11 cellular contexts compared by ENCODE assay signal in genomic region chr3:101963902-101964362, GRCh38.
DNase-seq lines count a peak whose midpoint lies in the region; ATAC-seq, FAIRE-seq and TF ChIP-seq lines count a peak whose summit lies in the region.
"Had no signal": no experiment of that assay in that cellular context is flagged by ENCODE, and none has a peak within 500 bp of the region (broad histone marks: within the 10 kb centered on the region; RNA-seq: fewer than 3 reads in every experiment).

No MANE protein-coding gene starts in this region.

- no peak overlapping the region for H3K4me3 Mint-ChIP-seq in CD4-positive, CD25-positive, alpha-beta regulatory T cell

- no peaks in the 10 kb centered on the region for H3K9me3 ChIP-seq in CD4-positive, CD25-positive, alpha-beta regulatory T cell (ENCODE audit: control insufficient read depth in 2 of 2, low read length in 2 of 2)
- peaks cover 6% of the 10 kb centered on the region for H3K9me3 ChIP-seq in adipocyte (ENCODE audit: control insufficient read depth, low read length)
- H3K9me3 ChIP-seq: ovary had no signal

- no peaks in the 10 kb centered on the region for H3K36me3 Mint-ChIP-seq in CD4-positive, CD25-positive, alpha-beta regulatory T cell

- H3K9me3 Mint-ChIP-seq in CD4-positive, CD25-positive, alpha-beta regulatory T cell = peaks cover 0 to 4% (median under 1%) of the 10 kb centered on the region in 7 donors

- no peak overlapping the region for H3K4me3 ChIP-seq in CD4-positive, CD25-positive, alpha-beta regulatory T cell (ENCODE audit: low read depth, low read length)
- H3K4me3 ChIP-seq in adipocyte (ENCODE audit: low read length) = no peak overlapping the region
- H3K4me3 ChIP-seq: ovary had no signal

- H3K27ac Mint-ChIP-seq in CD4-positive, CD25-positive, alpha-beta regulatory T cell = peak overlapping the region in 2 of 3 donors; percentile 40 to 83

- no peak overlapping the region for H3K9ac ChIP-seq in adipocyte (ENCODE audit: low read length)

- H3K4me1 Mint-ChIP-seq in CD4-positive, CD25-positive, alpha-beta regulatory T cell = peaks cover 10 to 12% (median 11%) of the 10 kb centered on the region in 4 donors

- ATAC-seq in CD4-positive, CD25-positive, alpha-beta regulatory T cell (ENCODE audit: low read depth in 2 of 2) = peak; percentile 52 to 65
- ATAC-seq in omental fat pad (ENCODE audit: low FRiP score) = peak; percentile 80
- ATAC-seq in HG02884 (IDR thresholded peaks at IDR 0.05; ENCODE audit: unreplicated experiment) = no peak

- H3K36me3 ChIP-seq in CD4-positive, CD25-positive, alpha-beta regulatory T cell (ENCODE audit: control insufficient read depth, insufficient read depth, low read length) = no peaks in the 10 kb centered on the region
- H3K36me3 ChIP-seq in adipocyte (ENCODE audit: control insufficient read depth, insufficient read depth, low read length, severe bottlenecking) = no peaks in the 10 kb centered on the region
- H3K36me3 ChIP-seq: ovary had no signal

- no peak overlapping the region for H3K27ac ChIP-seq in CD4-positive, CD25-positive, alpha-beta regulatory T cell (ENCODE audit: insufficient read depth, low read length, poor library complexity, severe bottlenecking)
- H3K27ac ChIP-seq: ovary had no signal

- peak in 1 of 3 donors; percentile 41 for DNase-seq in CD4-positive, CD25-positive, alpha-beta regulatory T cell
- DNase-seq in M059J (ENCODE audit: low read depth) (peak; percentile 82), adipocyte (ENCODE audit: low read depth) (peak; percentile 64), omental fat pad (ENCODE audit: low spot score) (no peak), HTR-8/SVneo (ENCODE audit: insufficient read length, low spot score) (no peak), hepatic stellate cell (ENCODE audit: low spot score) (no peak), GM19238 (ENCODE audit: insufficient read length, low spot score) (no peak)
- DNase-seq: NCI-H2107, ovary had no signal

- no peaks in the 10 kb centered on the region for H3K4me1 ChIP-seq in CD4-positive, CD25-positive, alpha-beta regulatory T cell (ENCODE audit: control insufficient read depth, insufficient read depth, low read length, poor library complexity, severe bottlenecking)
- peaks cover 10% of the 10 kb centered on the region for H3K4me1 ChIP-seq in adipocyte (ENCODE audit: control insufficient read depth, insufficient read depth, low read length)

- no peaks in the 10 kb centered on the region for H3K27me3 Mint-ChIP-seq in CD4-positive, CD25-positive, alpha-beta regulatory T cell

- no peak for FAIRE-seq in HTR-8/SVneo (lab: Jason Lieb, UNC)
- FAIRE-seq: G401.6 had no signal

- no peaks in the 10 kb centered on the region for H3K27me3 ChIP-seq in CD4-positive, CD25-positive, alpha-beta regulatory T cell (ENCODE audit: control insufficient read depth, insufficient read depth, low read length)
- H3K27me3 ChIP-seq in adipocyte (replicated peaks; ENCODE audit: control insufficient read depth, insufficient read depth, low read length) = no peaks in the 10 kb centered on the region
- H3K27me3 ChIP-seq: ovary had no signal

- no peak for TF ChIP-seq CTCF in omental fat pad (IDR thresholded peaks at IDR 0.05)

Comparison
In these comparisons a context has a peak if more than half of its experiments do, and no peak if none do; other contexts are left out.
1. DNase-seq: peak in M059J (single experiment) and adipocyte (single experiment); none in omental fat pad (single experiment), HTR-8/SVneo (single experiment), hepatic stellate cell (single experiment) and GM19238 (single experiment).